ENCODE assay signal across 8 cellular contexts in the genomic region with DNA sequence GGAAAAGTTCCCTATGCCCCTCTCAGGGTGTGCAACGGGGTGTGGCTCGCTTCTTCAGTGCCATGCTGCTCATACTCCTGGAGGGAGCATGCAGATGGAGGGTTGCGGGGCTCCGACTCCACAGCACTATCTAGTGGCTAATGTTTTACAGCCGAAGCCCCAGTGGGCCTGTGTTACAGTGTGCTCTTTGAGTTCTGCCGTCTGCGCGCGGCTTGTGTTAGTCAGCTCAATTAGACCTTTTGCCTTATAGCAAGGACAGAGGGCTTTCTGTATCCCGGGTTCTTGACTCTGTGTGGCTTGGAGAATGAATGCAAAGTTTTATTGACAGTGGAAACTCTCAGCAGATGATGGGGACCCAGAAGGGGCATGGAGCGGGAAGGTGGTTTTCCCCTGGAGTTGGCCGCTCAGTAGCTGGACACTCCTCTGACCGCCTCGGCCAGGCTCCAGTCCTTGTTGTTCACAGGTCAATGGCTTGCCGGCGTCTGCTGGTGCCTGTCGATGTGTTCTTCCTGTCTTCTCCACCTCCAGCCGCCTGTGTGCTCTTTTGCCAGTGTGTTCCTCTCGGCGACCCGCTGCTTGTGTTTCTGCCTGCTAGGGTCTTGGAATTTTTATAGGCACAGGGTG.
DNase-seq lines count a peak whose midpoint lies in the region; ATAC-seq, FAIRE-seq and TF ChIP-seq lines count a peak whose summit lies in the region.

No MANE protein-coding gene starts in this region.

- TF ChIP-seq CTCF in D721Med (IDR thresholded peaks at IDR 0.05; ENCODE audit: insufficient read depth, missing control alignments) (peak; percentile 27), astrocyte of the spinal cord (IDR thresholded peaks at IDR 0.05; ENCODE audit: low read depth, low read length) (peak; percentile 50)

- FAIRE-seq in D721Med (lab: Jason Lieb, UNC) = no peak

- no peak for DNase-seq in D721Med (ENCODE audit: insufficient read length, low spot score)
- DNase-seq in HT-29 (ENCODE audit: low spot score) = peak; percentile 61
- peak; percentile 11 for DNase-seq in astrocyte of the spinal cord (ENCODE audit: low read depth, low spot score)
- DNase-seq in left colon = no peak
- no peak for DNase-seq in NOMO-1 treated with DMSO at 0.1 percent for 48 hours (lab: John Stamatoyannopoulos, UW; ENCODE audit: unreplicated experiment)

- H3K4me3 ChIP-seq in astrocyte of the spinal cord (ENCODE audit: low read depth, low read length) = no peak overlapping the region

- intact Hi-C loops in left colon (cut with DNase I, micrococcal nuclease) = no loop called here

- in situ Hi-C loops in astrocyte of the spinal cord (cut with HindIII; ENCODE audit: low sequenced_read_pairs) = no loop called here

- ATAC-seq in left colon = peak; percentile 39
- no peak for ATAC-seq in HG03196 (IDR thresholded peaks at IDR 0.05; ENCODE audit: unreplicated experiment)
- ATAC-seq in HG03175 (IDR thresholded peaks at IDR 0.05; ENCODE audit: unreplicated experiment) = no peak
- ATAC-seq in GM21529 (IDR thresholded peaks at IDR 0.05; ENCODE audit: unreplicated experiment) = no peak

Comparison
In these comparisons a context has a peak if more than half of its experiments do, and no peak if none do; other contexts are left out.
1. DNase-seq: peak in HT-29 (single experiment) and astrocyte of the spinal cord (single experiment); none in D721Med (single experiment), left colon (0 of 2) and NOMO-1 treated with DMSO at 0.1 percent for 48 hours (single experiment).